1 cellular context compared by ENCODE assay signal in the genomic region with DNA sequence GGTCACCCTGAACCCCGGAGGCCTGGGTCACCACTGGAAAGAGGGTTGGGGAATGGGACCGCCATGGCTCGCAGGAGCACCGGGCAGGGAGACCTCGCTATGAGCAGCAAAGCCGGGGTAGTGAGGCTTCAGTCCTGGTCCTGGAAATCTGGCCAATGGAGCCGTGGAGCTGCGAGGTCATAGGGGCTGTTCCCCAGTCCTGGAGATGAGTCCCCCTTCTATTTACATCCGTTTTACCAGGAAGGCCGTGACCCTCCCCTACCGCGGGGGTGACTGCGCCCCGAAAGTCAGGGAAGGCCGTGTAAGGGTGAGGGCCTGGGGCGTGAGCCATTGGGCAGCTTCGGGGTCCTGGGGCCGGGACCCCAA.
A peak's percentile ranks its signal among the peaks of the same experiment; 100 is the strongest.
TF ChIP-seq lines count a peak whose summit lies in the region.

No MANE protein-coding gene starts in this region.

TF ChIP-seq in K562, 482 proteins besides CTCF, POLR2A, EP300 and RAD21:
- TF ChIP-seq CC2D1A (IDR thresholded peaks at IDR 0.05) (no peak), DIDO1 (tag; IDR thresholded peaks at IDR 0.05; ENCODE audit: low read depth) (no peak), ZC3H4 (CRISPR knock-in tag; IDR thresholded peaks at IDR 0.05; ENCODE audit: borderline replicate concordance) (no peak), HDAC6 (IDR thresholded peaks at IDR 0.05; ENCODE audit: low read depth, low read length) (no peak), PML (IDR thresholded peaks at IDR 0.05; ENCODE audit: low read length) (no peak), ERF (CRISPR knock-in tag; IDR thresholded peaks at IDR 0.05) (peak; percentile 16; the same call in 1 of the 2 replicates), EP400 (IDR thresholded peaks at IDR 0.05) (no peak), ZEB2 (IDR thresholded peaks at IDR 0.05) (no peak), ZNF655 (CRISPR knock-in tag; IDR thresholded peaks at IDR 0.05) (no peak), POLR2G (IDR thresholded peaks at IDR 0.05; ENCODE audit: low read depth, low read length) (peak; percentile 50; the same call in 1 of the 2 replicates), TEAD4 (IDR thresholded peaks at IDR 0.05; ENCODE audit: low read length) (0 out of 2 replicates have a peak, but pooled peaks have one; percentile 8), TEAD4 (CRISPR knock-in tag; IDR thresholded peaks at IDR 0.05; ENCODE audit: borderline replicate concordance) (no peak), TBL1XR1 (IDR thresholded peaks at IDR 0.05; ENCODE audit: low read length in 2 of 2) (no peak), POLR2AphosphoS2 (IDR thresholded peaks at IDR 0.05; ENCODE audit: low read length) (0 out of 2 replicates have a peak, but pooled peaks have one; percentile 1), ZNF696 (CRISPR knock-in tag; conservative IDR thresholded peaks at IDR 0.05) (no peak), MYC (IDR thresholded peaks at IDR 0.05; ENCODE audit: low read depth, low read length) (no peak), MYC (CRISPR knock-in tag; IDR thresholded peaks at IDR 0.05; ENCODE audit: borderline replicate concordance, low read depth) (no peak), SAP30 (IDR thresholded peaks at IDR 0.05; ENCODE audit: borderline replicate concordance, insufficient read depth, low read depth, low read length, poor library complexity, severe bottlenecking) (peak; percentile 56), NFE2 (IDR thresholded peaks at IDR 0.05; ENCODE audit: low read depth) (no peak)
- TF ChIP-seq, protein P1, sequence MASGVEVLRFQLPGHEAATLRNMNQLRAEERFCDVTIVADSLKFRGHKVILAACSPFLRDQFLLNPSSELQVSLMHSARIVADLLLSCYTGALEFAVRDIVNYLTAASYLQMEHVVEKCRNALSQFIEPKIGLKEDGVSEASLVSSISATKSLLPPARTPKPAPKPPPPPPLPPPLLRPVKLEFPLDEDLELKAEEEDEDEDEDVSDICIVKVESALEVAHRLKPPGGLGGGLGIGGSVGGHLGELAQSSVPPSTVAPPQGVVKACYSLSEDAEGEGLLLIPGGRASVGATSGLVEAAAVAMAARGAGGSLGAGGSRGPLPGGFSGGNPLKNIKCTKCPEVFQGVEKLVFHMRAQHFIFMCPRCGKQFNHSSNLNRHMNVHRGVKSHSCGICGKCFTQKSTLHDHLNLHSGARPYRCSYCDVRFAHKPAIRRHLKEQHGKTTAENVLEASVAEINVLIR (CRISPR knock-in tag; IDR thresholded peaks at IDR 0.05) = no peak
- TF ChIP-seq, protein P2, sequence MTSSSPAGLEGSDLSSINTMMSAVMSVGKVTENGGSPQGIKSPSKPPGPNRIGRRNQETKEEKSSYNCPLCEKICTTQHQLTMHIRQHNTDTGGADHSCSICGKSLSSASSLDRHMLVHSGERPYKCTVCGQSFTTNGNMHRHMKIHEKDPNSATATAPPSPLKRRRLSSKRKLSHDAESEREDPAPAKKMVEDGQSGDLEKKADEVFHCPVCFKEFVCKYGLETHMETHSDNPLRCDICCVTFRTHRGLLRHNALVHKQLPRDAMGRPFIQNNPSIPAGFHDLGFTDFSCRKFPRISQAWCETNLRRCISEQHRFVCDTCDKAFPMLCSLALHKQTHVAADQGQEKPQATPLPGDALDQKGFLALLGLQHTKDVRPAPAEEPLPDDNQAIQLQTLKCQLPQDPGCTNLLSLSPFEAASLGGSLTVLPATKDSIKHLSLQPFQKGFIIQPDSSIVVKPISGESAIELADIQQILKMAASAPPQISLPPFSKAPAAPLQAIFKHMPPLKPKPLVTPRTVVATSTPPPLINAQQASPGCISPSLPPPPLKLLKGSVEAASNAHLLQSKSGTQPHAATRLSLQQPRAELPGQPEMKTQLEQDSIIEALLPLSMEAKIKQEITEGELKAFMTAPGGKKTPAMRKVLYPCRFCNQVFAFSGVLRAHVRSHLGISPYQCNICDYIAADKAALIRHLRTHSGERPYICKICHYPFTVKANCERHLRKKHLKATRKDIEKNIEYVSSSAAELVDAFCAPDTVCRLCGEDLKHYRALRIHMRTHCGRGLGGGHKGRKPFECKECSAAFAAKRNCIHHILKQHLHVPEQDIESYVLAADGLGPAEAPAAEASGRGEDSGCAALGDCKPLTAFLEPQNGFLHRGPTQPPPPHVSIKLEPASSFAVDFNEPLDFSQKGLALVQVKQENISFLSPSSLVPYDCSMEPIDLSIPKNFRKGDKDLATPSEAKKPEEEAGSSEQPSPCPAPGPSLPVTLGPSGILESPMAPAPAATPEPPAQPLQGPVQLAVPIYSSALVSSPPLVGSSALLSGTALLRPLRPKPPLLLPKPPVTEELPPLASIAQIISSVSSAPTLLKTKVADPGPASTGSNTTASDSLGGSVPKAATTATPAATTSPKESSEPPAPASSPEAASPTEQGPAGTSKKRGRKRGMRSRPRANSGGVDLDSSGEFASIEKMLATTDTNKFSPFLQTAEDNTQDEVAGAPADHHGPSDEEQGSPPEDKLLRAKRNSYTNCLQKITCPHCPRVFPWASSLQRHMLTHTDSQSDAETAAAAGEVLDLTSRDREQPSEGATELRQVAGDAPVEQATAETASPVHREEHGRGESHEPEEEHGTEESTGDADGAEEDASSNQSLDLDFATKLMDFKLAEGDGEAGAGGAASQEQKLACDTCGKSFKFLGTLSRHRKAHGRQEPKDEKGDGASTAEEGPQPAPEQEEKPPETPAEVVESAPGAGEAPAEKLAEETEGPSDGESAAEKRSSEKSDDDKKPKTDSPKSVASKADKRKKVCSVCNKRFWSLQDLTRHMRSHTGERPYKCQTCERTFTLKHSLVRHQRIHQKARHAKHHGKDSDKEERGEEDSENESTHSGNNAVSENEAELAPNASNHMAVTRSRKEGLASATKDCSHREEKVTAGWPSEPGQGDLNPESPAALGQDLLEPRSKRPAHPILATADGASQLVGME (CRISPR knock-in tag; IDR thresholded peaks at IDR 0.05) = no peak
- TF ChIP-seq, protein P3, sequence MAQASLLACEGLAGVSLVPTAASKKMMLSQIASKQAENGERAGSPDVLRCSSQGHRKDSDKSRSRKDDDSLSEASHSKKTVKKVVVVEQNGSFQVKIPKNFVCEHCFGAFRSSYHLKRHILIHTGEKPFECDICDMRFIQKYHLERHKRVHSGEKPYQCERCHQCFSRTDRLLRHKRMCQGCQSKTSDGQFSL (CRISPR knock-in tag; IDR thresholded peaks at IDR 0.05) = no peak
- TF ChIP-seq, protein P3 (tag; IDR thresholded peaks at IDR 0.05) = no peak
- TF ChIP-seq, protein P4, sequence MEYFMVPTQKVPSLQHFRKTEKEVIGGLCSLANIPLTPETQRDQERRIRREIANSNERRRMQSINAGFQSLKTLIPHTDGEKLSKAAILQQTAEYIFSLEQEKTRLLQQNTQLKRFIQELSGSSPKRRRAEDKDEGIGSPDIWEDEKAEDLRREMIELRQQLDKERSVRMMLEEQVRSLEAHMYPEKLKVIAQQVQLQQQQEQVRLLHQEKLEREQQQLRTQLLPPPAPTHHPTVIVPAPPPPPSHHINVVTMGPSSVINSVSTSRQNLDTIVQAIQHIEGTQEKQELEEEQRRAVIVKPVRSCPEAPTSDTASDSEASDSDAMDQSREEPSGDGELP (CRISPR knock-in tag; IDR thresholded peaks at IDR 0.05; ENCODE audit: borderline replicate concordance) = 0 out of 2 replicates have a peak, but pooled peaks have one; percentile 8
- TF ChIP-seq, protein P5, sequence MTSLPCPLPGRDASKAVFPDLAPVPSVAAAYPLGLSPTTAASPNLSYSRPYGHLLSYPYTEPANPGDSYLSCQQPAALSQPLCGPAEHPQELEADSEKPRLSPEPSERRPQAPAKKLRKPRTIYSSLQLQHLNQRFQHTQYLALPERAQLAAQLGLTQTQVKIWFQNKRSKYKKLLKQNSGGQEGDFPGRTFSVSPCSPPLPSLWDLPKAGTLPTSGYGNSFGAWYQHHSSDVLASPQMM (CRISPR knock-in tag; IDR thresholded peaks at IDR 0.05) = no peak
